In the genomic region with DNA sequence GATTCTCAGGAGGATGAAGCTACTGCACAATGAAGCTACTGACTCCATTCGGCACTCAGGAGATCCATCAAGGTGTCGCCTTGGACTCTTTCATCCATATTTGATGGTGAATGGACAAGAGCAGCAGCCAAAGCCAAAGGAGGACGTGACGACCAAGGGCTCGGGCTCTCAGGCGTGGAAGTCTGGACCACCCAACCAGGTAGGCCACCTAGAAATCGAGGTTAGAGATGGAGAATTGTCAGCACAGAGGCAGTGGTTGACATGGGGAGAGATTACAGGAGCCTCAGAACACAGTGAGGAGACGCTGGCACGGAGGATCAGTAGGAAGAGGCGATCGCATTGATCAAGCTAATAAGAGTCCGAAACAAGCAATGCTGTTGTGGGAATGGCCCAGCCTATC, we compare ENCODE assay signal across 20 cellular contexts.
"Had no signal": no experiment of that assay in that cellular context is flagged by ENCODE, and none has a peak within 500 bp of the region (broad histone marks: within the 10 kb centered on the region; RNA-seq: fewer than 3 reads in every experiment).

No MANE protein-coding gene starts in this region.

- H3K27ac ChIP-seq: colonic mucosa, foreskin keratinocyte, neural progenitor cell, prostate gland, spleen, stomach, thyroid gland had no signal

- H3K4me2 ChIP-seq: neural progenitor cell had no signal

- H3K36me3 Mint-ChIP-seq: naive B cell, type B pancreatic cell had no signal

- H3K27ac Mint-ChIP-seq: endodermal cell, neural progenitor cell, type B pancreatic cell had no signal

- H3K27me3 ChIP-seq: colonic mucosa, neural progenitor cell, right lobe of liver, stomach, thyroid gland had no signal

- H3K9me3 ChIP-seq: colonic mucosa, prostate gland, right lobe of liver, spleen, stomach, thyroid gland had no signal

- H3K9ac ChIP-seq: neural progenitor cell, parathyroid adenoma had no signal

- H3K36me3 ChIP-seq: colonic mucosa, neural progenitor cell, prostate gland, right lobe of liver, spleen, stomach, thyroid gland had no signal

- H3K9me3 Mint-ChIP-seq: naive B cell, type B pancreatic cell had no signal

- H3K79me2 ChIP-seq: parathyroid adenoma had no signal

- H3K4me1 ChIP-seq: colonic mucosa, foreskin keratinocyte, prostate gland, thyroid gland had no signal

- ATAC-seq: foreskin keratinocyte had no signal

- H3K27me3 Mint-ChIP-seq: type B pancreatic cell had no signal

- H3K4me3 Mint-ChIP-seq: endodermal cell, naive B cell, neural progenitor cell, type B pancreatic cell had no signal

- DNase-seq: colonic mucosa; dermis blood vessel endothelial cell; effector CD4-positive, alpha-beta T cell; endodermal cell; erythroblast; foreskin keratinocyte; kidney glomerular epithelial cell; mesendoderm; occipital lobe; spleen; stimulated activated CD4-positive, alpha-beta T cell treated with anti-CD3 and anti-CD28 coated beads, Interleukin-4, amount 100 ng/mL, for 4 hours; stimulated activated naive CD4-positive, alpha-beta T cell; stomach; thyroid gland had no signal

- H2AFZ ChIP-seq: neural progenitor cell, parathyroid adenoma had no signal

- H3K4me3 ChIP-seq: colonic mucosa, neural progenitor cell, prostate gland, right lobe of liver, spleen, stomach, thyroid gland had no signal
